9 cellular contexts compared by ENCODE assay signal in genomic region chr5:107104774-107105050, GRCh38.
DNase-seq lines count a peak whose midpoint lies in the region; ATAC-seq, FAIRE-seq and TF ChIP-seq lines count a peak whose summit lies in the region.
"Had no signal": no experiment of that assay in that cellular context is flagged by ENCODE, and none has a peak within 500 bp of the region (broad histone marks: within the 10 kb centered on the region; RNA-seq: fewer than 3 reads in every experiment).

No MANE protein-coding gene starts in this region.

- no peaks in the 10 kb centered on the region for H3K27me3 ChIP-seq in HCT116 (ENCODE audit: insufficient read depth, low read length)
- H3K27me3 ChIP-seq in PC-9 (ENCODE audit: insufficient read depth, low read depth), result no peaks in the 10 kb centered on the region

- H3K79me2 ChIP-seq in HCT116 (ENCODE audit: insufficient read depth, low read length), result no peaks in the 10 kb centered on the region
- H3K79me2 ChIP-seq in PC-9 (ENCODE audit: low read depth), result no peaks in the 10 kb centered on the region

- no peaks in the 10 kb centered on the region for H3K4me1 ChIP-seq in HCT116 (ENCODE audit: control insufficient read depth in 1 of 2, insufficient read depth in 2 of 2, low read length in 2 of 2)
- no peaks in the 10 kb centered on the region; the same call in 1 of the 2 replicates for H3K4me1 ChIP-seq in PC-9 (replicated peaks; ENCODE audit: insufficient read depth)

- H3K9me3 Mint-ChIP-seq in activated CD8-positive, alpha-beta T cell treated with anti-CD3 and anti-CD28 coated beads for 36 hours, result no peaks in the 10 kb centered on the region

- no peaks in the 10 kb centered on the region for H3K27me3 Mint-ChIP-seq in activated CD8-positive, alpha-beta T cell treated with anti-CD3 and anti-CD28 coated beads for 36 hours

- H4K20me1 ChIP-seq in HCT116 (ENCODE audit: insufficient read depth) (no peaks in the 10 kb centered on the region), PC-9 (ENCODE audit: insufficient read depth) (no peaks in the 10 kb centered on the region)

- ATAC-seq in HCT116 (no peak), left colon (peak; percentile 63)
- no peak for ATAC-seq in activated CD8-positive, alpha-beta T cell treated with anti-CD3 and anti-CD28 coated beads for 36 hours
- ATAC-seq: K562 had no signal

- H3K4me3 ChIP-seq in HCT116 (replicated peaks in 1 of 2; ENCODE audit: low read depth in 1 of 2, low read length in 2 of 2), result no peak overlapping the region
- H3K4me3 ChIP-seq in PC-9, result no peak overlapping the region
- H3K4me3 ChIP-seq: K562 had no signal

- RAD21 ChIA-PET in HCT116 (lab: Charles Lee; ENCODE audit: low non-redundant PET in 1 of 2, low total read pairs in 2 of 2, uncharacterized antibody in 2 of 2, unreplicated experiment in 2 of 2), result no interaction called here

- no peak overlapping the region for H3K9ac ChIP-seq in HCT116 (ENCODE audit: low read length)

- H3K36me3 ChIP-seq in HCT116 (ENCODE audit: control insufficient read depth in 1 of 2, insufficient read depth in 2 of 2, low read length in 2 of 2) (no peaks in the 10 kb centered on the region), PC-9 (ENCODE audit: low read depth) (no peaks in the 10 kb centered on the region)

- POLR2A ChIA-PET in HCT116 (lab: Charles Lee) (no interaction called here), PC-9 (lab: Charles Lee; ENCODE audit: unreplicated experiment) (no interaction called here)
- POLR2A ChIA-PET in activated CD8-positive, alpha-beta T cell treated with anti-CD3 and anti-CD28 coated beads for 36 hours (lab: Charles Lee), result no interaction called here

- TF ChIP-seq POLR2A in HCT116 (IDR thresholded peaks at IDR 0.05; ENCODE audit: borderline replicate concordance, extremely low read depth, insufficient read depth, insufficient read length) (no peak), H54 (IDR thresholded peaks at IDR 0.05; ENCODE audit: low read depth, low read length) (no peak)

- H3K9me2 ChIP-seq in HCT116 (ENCODE audit: insufficient read depth) (no peaks in the 10 kb centered on the region), PC-9 (ENCODE audit: insufficient read depth) (no peaks in the 10 kb centered on the region)

- peak; percentile 24; the same call in 1 of the 2 replicates for TF ChIP-seq RAD21 in HCT116 (IDR thresholded peaks at IDR 0.05; ENCODE audit: low read depth)

- H3K4me3 Mint-ChIP-seq in activated CD8-positive, alpha-beta T cell treated with anti-CD3 and anti-CD28 coated beads for 36 hours, result no peak overlapping the region

- H3K4me1 Mint-ChIP-seq in activated CD8-positive, alpha-beta T cell treated with anti-CD3 and anti-CD28 coated beads for 36 hours (ENCODE audit: low read depth), result no peaks in the 10 kb centered on the region

- intact Hi-C loops in HCT116 (cut with micrococcal nuclease) (no loop called here), PC-9 (cut with micrococcal nuclease; ENCODE audit: unreplicated experiment) (loop anchor here (1.0 kb wide), 2 partner anchors 468 to 569 kb away; no protein-coding TSS in a partner anchor), left colon (cut with DNase I, micrococcal nuclease) (no loop called here)
- intact Hi-C loops in activated CD8-positive, alpha-beta T cell treated with anti-CD3 and anti-CD28 coated beads for 36 hours (cut with micrococcal nuclease), result no loop called here

- TF ChIP-seq CTCF in GM12874 (IDR thresholded peaks at IDR 0.05; ENCODE audit: insufficient read depth, low read depth, low read length) (peak; percentile 53), HCT116 (IDR thresholded peaks at IDR 0.05 in 2 of 3, conservative IDR thresholded peaks at IDR 0.05 in 1 of 3; ENCODE audit: borderline replicate concordance in 1 of 3, insufficient read depth in 1 of 3, low read depth in 2 of 3, low read length in 2 of 3) (0 out of 6 replicates have a peak, but pooled peaks of 1 of the 3 experiments have one; percentile 10), PC-9 (conservative IDR thresholded peaks at IDR 0.05) (peak; percentile 47)
- TF ChIP-seq CTCF in activated CD8-positive, alpha-beta T cell treated with anti-CD3 and anti-CD28 coated beads for 36 hours (IDR thresholded peaks at IDR 0.05), result no peak

- DNase-seq in HCT116 (ENCODE audit: low read depth, low spot score) (no peak), PC-9 (peak in 1 of 2 experiments; percentile 2), left colon (peak in 1 of 2 donors; percentile 4), NCI-H69 (lab: John Stamatoyannopoulos, UW) (no peak), H54 (ENCODE audit: insufficient read length, low spot score) (no peak)
- DNase-seq in stimulated activated naive CD4-positive, alpha-beta T cell (lab: John Stamatoyannopoulos, UW), result no peak
- DNase-seq in activated CD8-positive, alpha-beta T cell treated with anti-CD3 and anti-CD28 coated beads for 36 hours, result no peak

- BruUV-seq in HCT116 (replicated peaks; lab: Mats Ljungman, UMichigan) (no TSS peak), PC-9 (replicated peaks; lab: Mats Ljungman, UMichigan) (no TSS peak)

- no peaks in the 10 kb centered on the region for H3F3A ChIP-seq in PC-9 (ENCODE audit: insufficient read depth, low read depth)

- no peak overlapping the region for H3K27ac ChIP-seq in HCT116 (ENCODE audit: low read depth, low read length)
- H3K27ac ChIP-seq in PC-9, result no peak overlapping the region

- no peaks in the 10 kb centered on the region for H3K9me3 ChIP-seq in HCT116 (ENCODE audit: control insufficient read depth in 1 of 2, insufficient read depth in 1 of 2, low read depth in 1 of 2, low read length in 2 of 2)
- H3K9me3 ChIP-seq in PC-9 (ENCODE audit: insufficient read depth, low read depth), result no peaks in the 10 kb centered on the region; the same call in none of the 2 replicates

- CTCF ChIA-PET in HCT116 (lab: Charles Lee) (no interaction called here), PC-9 (lab: Charles Lee) (no interaction called here)
- CTCF ChIA-PET in activated CD8-positive, alpha-beta T cell treated with anti-CD3 and anti-CD28 coated beads for 36 hours (lab: Charles Lee), result interaction anchor here (0.6 kb wide), 1 partner anchor 69 kb away, joined by 3 read pairs; no protein-coding TSS in a partner anchor

- no peak overlapping the region for H2AFZ ChIP-seq in HCT116 (ENCODE audit: low read depth, low read length, poor library complexity, severe bottlenecking)
- H2AFZ ChIP-seq in PC-9, result no peak overlapping the region

- no peak for FAIRE-seq in H54 (lab: Jason Lieb, UNC)
- FAIRE-seq: K562 had no signal

- no peak overlapping the region for H3K4me2 ChIP-seq in HCT116 (ENCODE audit: low read length)
- no peak overlapping the region for H3K4me2 ChIP-seq in PC-9

- no peak overlapping the region for H3K27ac Mint-ChIP-seq in activated CD8-positive, alpha-beta T cell treated with anti-CD3 and anti-CD28 coated beads for 36 hours

- H3K36me3 Mint-ChIP-seq in activated CD8-positive, alpha-beta T cell treated with anti-CD3 and anti-CD28 coated beads for 36 hours (ENCODE audit: low read depth), result no peaks in the 10 kb centered on the region

TF ChIP-seq in HCT116, 20 proteins besides CTCF, POLR2A, EP300 and RAD21:
- TF ChIP-seq ATF3 (IDR thresholded peaks at IDR 0.05), result no peak
- no peak for TF ChIP-seq ZBTB33 (IDR thresholded peaks at IDR 0.05; ENCODE audit: extremely low read depth, insufficient replicate concordance, low read length)
- TF ChIP-seq EGR1 (IDR thresholded peaks at IDR 0.05; ENCODE audit: low read depth), result no peak
- no peak for TF ChIP-seq JUND (IDR thresholded peaks at IDR 0.05)
- TF ChIP-seq POLR2AphosphoS5 (IDR thresholded peaks at IDR 0.05; ENCODE audit: low read depth, low read length), result no peak
- no peak for TF ChIP-seq YY1 (IDR thresholded peaks at IDR 0.05; ENCODE audit: extremely low read depth, insufficient replicate concordance, low read depth, low read length)
